8 cellular contexts compared by ENCODE assay signal in genomic region chr1:32246888-32247273, GRCh38. TPM values are rescaled to one million over a fixed set of nuclear protein-coding genes. Genes with fewer than 3 reads are reported as not detected.
DNase-seq lines count a peak whose midpoint lies in the region; ATAC-seq and TF ChIP-seq lines count a peak whose summit lies in the region.

Gene FAM167B (plus strand): TSS chr1:32247222. CDS start chr1:32247422, 200 bp downstream.

- no peak within 1 kb of the TSS for H3K23ac ChIP-seq in trophoblast cell (ENCODE audit: low read length)

- H3K79me1 ChIP-seq in trophoblast cell (ENCODE audit: low read length): no peaks in the 10 kb centered on the region

- H2BK12ac ChIP-seq in trophoblast cell (ENCODE audit: low read length): no peak within 1 kb of the TSS

- H2BK5ac ChIP-seq in trophoblast cell (ENCODE audit: low read depth, low read length, poor library complexity): no peak within 1 kb of the TSS

- peak within 1 kb of the TSS; percentile 94 for H3K27ac Mint-ChIP-seq in CD8-positive, alpha-beta T cell

- peak within 1 kb of the TSS; percentile 40 for H3K27ac ChIP-seq in CD8-positive, alpha-beta T cell (ENCODE audit: low read depth, low read length)
- H3K27ac ChIP-seq in SU-DHL-6 (ENCODE audit: low read depth, low read length) (peak within 1 kb of the TSS; percentile 99), trophoblast cell (ENCODE audit: low read depth, low read length) (no peak within 1 kb of the TSS)

- no peak for DNase-seq in CD8-positive, alpha-beta T cell
- DNase-seq in fibroblast of pulmonary artery (ENCODE audit: low read depth) (peak; percentile 91), trophoblast cell (no peak), activated gamma-delta T cell (lab: John Stamatoyannopoulos, UW) (no peak), middle frontal gyrus (ENCODE audit: extremely low spot score, low spot score) (no peak)

- no peaks in the 10 kb centered on the region for H3K9me3 ChIP-seq in CD8-positive, alpha-beta T cell (ENCODE audit: low read length)
- H3K9me3 ChIP-seq in SU-DHL-6 (ENCODE audit: insufficient read depth, low read length): no peaks in the 10 kb centered on the region
- no peaks in the 10 kb centered on the region for H3K9me3 ChIP-seq in trophoblast cell (ENCODE audit: insufficient read depth, low read depth, low read length)

- no peak within 1 kb of the TSS for H3K4me2 ChIP-seq in SU-DHL-6 (ENCODE audit: low read depth, low read length, poor library complexity, severe bottlenecking)
- H3K4me2 ChIP-seq in trophoblast cell (ENCODE audit: low read length): peak within 1 kb of the TSS; percentile 61

- H3K36me3 ChIP-seq in CD8-positive, alpha-beta T cell (ENCODE audit: insufficient read depth, low read length): no peaks in the 10 kb centered on the region
- no peaks in the 10 kb centered on the region for H3K36me3 ChIP-seq in SU-DHL-6 (ENCODE audit: low read length)
- H3K36me3 ChIP-seq in trophoblast cell (ENCODE audit: control insufficient read depth in 1 of 2, insufficient read depth in 2 of 2, low read length in 2 of 2): no peaks in the 10 kb centered on the region

- H2BK120ac ChIP-seq in trophoblast cell (ENCODE audit: insufficient read depth, low read length, poor library complexity): no peak within 1 kb of the TSS

- H3K4me1 Mint-ChIP-seq in CD8-positive, alpha-beta T cell (ENCODE audit: low read depth): peaks cover 54% of the 10 kb centered on the region

- no peak within 1 kb of the TSS for H3K18ac ChIP-seq in trophoblast cell (ENCODE audit: low read length)

- peaks cover 10% of the 10 kb centered on the region for H3K36me3 Mint-ChIP-seq in CD8-positive, alpha-beta T cell

- intact Hi-C loops in CD8-positive, alpha-beta T cell (cut with DNase I, micrococcal nuclease): no loop called here

- H4K91ac ChIP-seq in trophoblast cell (ENCODE audit: low read depth, low read length): no peak within 1 kb of the TSS

- H3K4me3 Mint-ChIP-seq in CD8-positive, alpha-beta T cell: peak within 1 kb of the TSS; percentile 66

- no peaks in the 10 kb centered on the region for H3K27me3 ChIP-seq in CD8-positive, alpha-beta T cell (ENCODE audit: insufficient read depth, low read length)
- H3K27me3 ChIP-seq in SU-DHL-6 (ENCODE audit: low read length) (no peaks in the 10 kb centered on the region), trophoblast cell (ENCODE audit: insufficient read depth, low read length) (no peaks in the 10 kb centered on the region)

- TF ChIP-seq CTCF in CD8-positive, alpha-beta T cell (IDR thresholded peaks at IDR 0.05): no peak
- TF ChIP-seq CTCF in SU-DHL-6 (IDR thresholded peaks at IDR 0.05; ENCODE audit: insufficient read depth, low read length, poor library complexity, severe bottlenecking): no peak
- TF ChIP-seq CTCF in fibroblast of pulmonary artery (IDR thresholded peaks at IDR 0.05; ENCODE audit: low read length, missing control alignments): no peak

- H3K9ac ChIP-seq in SU-DHL-6 (ENCODE audit: low read length) (no peak within 1 kb of the TSS), trophoblast cell (ENCODE audit: low read length) (no peak within 1 kb of the TSS)

- H3K4me1 ChIP-seq in CD8-positive, alpha-beta T cell (ENCODE audit: insufficient read depth, low read length): peaks cover 51% of the 10 kb centered on the region
- peaks cover 2 to 5% of the 10 kb centered on the region in 2 experiments for H3K4me1 ChIP-seq in trophoblast cell (ENCODE audit: control insufficient read depth in 1 of 2, insufficient read depth in 2 of 2, low read length in 2 of 2)

- H4K12ac ChIP-seq in trophoblast cell (ENCODE audit: low read depth, low read length): no peak within 1 kb of the TSS

- H3K4ac ChIP-seq in trophoblast cell (ENCODE audit: low read depth, low read length): no peak within 1 kb of the TSS

- no CpG with 5 or more reads among the region's 3 CpGs for WGBS in trophoblast cell (ENCODE audit: extremely low coverage, insufficient coverage, insufficient read length)

- no peak within 1 kb of the TSS for H2AFZ ChIP-seq in SU-DHL-6 (ENCODE audit: low read depth, low read length, severe bottlenecking)
- no peak within 1 kb of the TSS for H2AFZ ChIP-seq in trophoblast cell (ENCODE audit: insufficient read depth, low read length, poor library complexity)

- H3K9me2 ChIP-seq in SU-DHL-6 (replicated peaks; ENCODE audit: insufficient read depth, low read length): no peaks in the 10 kb centered on the region

- ATAC-seq in CD8-positive, alpha-beta T cell: no peak
- no peak for ATAC-seq in GM18520 (IDR thresholded peaks at IDR 0.05; ENCODE audit: unreplicated experiment)
- no peak for ATAC-seq in GM18867 (IDR thresholded peaks at IDR 0.05; ENCODE audit: unreplicated experiment)

- H3K27me3 Mint-ChIP-seq in CD8-positive, alpha-beta T cell (ENCODE audit: low read depth): no peaks in the 10 kb centered on the region

- no peak within 1 kb of the TSS for H4K8ac ChIP-seq in trophoblast cell (ENCODE audit: low read depth, low read length)

- peak within 1 kb of the TSS; percentile 28 for H3K4me3 ChIP-seq in CD8-positive, alpha-beta T cell (ENCODE audit: low read depth, low read length)
- H3K4me3 ChIP-seq in SU-DHL-6 (ENCODE audit: insufficient read depth, low read length, poor library complexity, severe bottlenecking) (no peak within 1 kb of the TSS), fibroblast of pulmonary artery (replicated peaks; ENCODE audit: low read depth, low read length) (no peak within 1 kb of the TSS), trophoblast cell (ENCODE audit: low read depth, low read length) (no peak within 1 kb of the TSS)

- no peaks in the 10 kb centered on the region for H3K9me3 Mint-ChIP-seq in CD8-positive, alpha-beta T cell

- H2AK5ac ChIP-seq in trophoblast cell (ENCODE audit: low read length): no peak within 1 kb of the TSS

- no peak within 1 kb of the TSS for H3K14ac ChIP-seq in trophoblast cell (ENCODE audit: low read length)

- peaks cover 44% of the 10 kb centered on the region for H3F3A ChIP-seq in SU-DHL-6 (ENCODE audit: insufficient read depth)

- peaks cover 7% of the 10 kb centered on the region for H3K79me2 ChIP-seq in SU-DHL-6 (ENCODE audit: insufficient read depth, low read length)
- H3K79me2 ChIP-seq in trophoblast cell (ENCODE audit: control insufficient read depth, insufficient read depth, low read length, poor library complexity): no peaks in the 10 kb centered on the region

- H4K20me1 ChIP-seq in SU-DHL-6 (ENCODE audit: low read depth, low read length): no peaks in the 10 kb centered on the region

- CTCF ChIA-PET in CD8-positive, alpha-beta T cell (lab: Charles Lee): interaction anchor here (1.0 to 5.7 kb wide), 6 partner anchors 12 to 70 kb away, joined by 3 to 74 read pairs (median 5); no protein-coding TSS in a partner anchor

- POLR2A ChIA-PET in CD8-positive, alpha-beta T cell (lab: Charles Lee): interaction anchor here (1.9 to 14.0 kb wide), 4 partner anchors 20 to 89 kb away, joined by 12 to 206 read pairs (median 66); partner anchors contain the start of genes HDAC1 and MARCKSL1

RNA-seq across cellular contexts. Expression of gene FAM167B, which starts in this region (rescaled TPM):
- under 1 TPM; 0.35 to 0.86 TPM for total RNA-seq in CD8-positive, alpha-beta T cell
- 0.29 and 0.37 TPM in 2 replicates for polyA plus RNA-seq in trophoblast cell (2013)
